ENCODE assay signal across 1 cellular context in the genomic region with DNA sequence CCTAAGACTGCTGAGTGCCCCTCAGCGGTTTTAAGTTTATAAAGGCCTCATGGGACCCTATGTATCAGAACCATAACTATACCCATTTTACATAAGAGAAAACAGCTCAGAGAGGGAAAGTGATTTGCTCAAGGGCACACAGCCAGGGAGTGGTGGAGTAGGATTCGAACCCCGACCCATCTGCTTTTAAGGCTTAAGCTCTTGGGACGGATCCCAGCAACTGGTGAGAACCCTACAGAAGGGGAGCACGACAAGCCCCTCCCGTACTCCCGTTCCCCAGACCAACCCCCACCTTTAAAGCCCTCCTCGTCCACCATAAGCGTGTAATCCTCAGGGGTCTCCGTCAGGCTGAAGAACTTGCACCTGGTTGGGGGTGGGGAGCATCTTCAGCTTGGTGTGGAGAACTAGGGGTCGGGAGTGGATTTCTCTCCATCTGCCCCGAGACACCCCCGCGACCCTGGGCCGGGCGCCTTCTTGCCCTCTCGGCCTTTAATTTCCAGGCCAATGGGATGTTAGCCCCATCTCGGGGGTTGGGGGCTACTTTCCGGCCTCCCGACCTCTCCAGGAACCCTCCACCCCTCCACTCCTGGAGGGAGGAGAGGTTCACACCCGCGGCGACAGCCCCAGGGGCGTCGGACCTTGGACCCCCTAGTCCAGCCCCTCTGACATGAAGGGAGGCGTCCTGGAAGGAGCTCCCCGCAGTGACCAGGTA.
A peak's percentile ranks its signal among the peaks of the same experiment; 100 is the strongest.
TF ChIP-seq lines count a peak whose summit lies in the region.

No MANE protein-coding gene starts in this region.

TF ChIP-seq in liver, 16 proteins besides CTCF, POLR2A, EP300 and RAD21 (continued from another document):
- TF ChIP-seq, protein P1, sequence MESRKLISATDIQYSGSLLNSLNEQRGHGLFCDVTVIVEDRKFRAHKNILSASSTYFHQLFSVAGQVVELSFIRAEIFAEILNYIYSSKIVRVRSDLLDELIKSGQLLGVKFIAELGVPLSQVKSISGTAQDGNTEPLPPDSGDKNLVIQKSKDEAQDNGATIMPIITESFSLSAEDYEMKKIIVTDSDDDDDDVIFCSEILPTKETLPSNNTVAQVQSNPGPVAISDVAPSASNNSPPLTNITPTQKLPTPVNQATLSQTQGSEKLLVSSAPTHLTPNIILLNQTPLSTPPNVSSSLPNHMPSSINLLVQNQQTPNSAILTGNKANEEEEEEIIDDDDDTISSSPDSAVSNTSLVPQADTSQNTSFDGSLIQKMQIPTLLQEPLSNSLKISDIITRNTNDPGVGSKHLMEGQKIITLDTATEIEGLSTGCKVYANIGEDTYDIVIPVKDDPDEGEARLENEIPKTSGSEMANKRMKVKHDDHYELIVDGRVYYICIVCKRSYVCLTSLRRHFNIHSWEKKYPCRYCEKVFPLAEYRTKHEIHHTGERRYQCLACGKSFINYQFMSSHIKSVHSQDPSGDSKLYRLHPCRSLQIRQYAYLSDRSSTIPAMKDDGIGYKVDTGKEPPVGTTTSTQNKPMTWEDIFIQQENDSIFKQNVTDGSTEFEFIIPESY (IDR thresholded peaks at IDR 0.05): no peak
- TF ChIP-seq, protein P2, sequence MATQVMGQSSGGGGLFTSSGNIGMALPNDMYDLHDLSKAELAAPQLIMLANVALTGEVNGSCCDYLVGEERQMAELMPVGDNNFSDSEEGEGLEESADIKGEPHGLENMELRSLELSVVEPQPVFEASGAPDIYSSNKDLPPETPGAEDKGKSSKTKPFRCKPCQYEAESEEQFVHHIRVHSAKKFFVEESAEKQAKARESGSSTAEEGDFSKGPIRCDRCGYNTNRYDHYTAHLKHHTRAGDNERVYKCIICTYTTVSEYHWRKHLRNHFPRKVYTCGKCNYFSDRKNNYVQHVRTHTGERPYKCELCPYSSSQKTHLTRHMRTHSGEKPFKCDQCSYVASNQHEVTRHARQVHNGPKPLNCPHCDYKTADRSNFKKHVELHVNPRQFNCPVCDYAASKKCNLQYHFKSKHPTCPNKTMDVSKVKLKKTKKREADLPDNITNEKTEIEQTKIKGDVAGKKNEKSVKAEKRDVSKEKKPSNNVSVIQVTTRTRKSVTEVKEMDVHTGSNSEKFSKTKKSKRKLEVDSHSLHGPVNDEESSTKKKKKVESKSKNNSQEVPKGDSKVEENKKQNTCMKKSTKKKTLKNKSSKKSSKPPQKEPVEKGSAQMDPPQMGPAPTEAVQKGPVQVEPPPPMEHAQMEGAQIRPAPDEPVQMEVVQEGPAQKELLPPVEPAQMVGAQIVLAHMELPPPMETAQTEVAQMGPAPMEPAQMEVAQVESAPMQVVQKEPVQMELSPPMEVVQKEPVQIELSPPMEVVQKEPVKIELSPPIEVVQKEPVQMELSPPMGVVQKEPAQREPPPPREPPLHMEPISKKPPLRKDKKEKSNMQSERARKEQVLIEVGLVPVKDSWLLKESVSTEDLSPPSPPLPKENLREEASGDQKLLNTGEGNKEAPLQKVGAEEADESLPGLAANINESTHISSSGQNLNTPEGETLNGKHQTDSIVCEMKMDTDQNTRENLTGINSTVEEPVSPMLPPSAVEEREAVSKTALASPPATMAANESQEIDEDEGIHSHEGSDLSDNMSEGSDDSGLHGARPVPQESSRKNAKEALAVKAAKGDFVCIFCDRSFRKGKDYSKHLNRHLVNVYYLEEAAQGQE (IDR thresholded peaks at IDR 0.05): no peak
- TF ChIP-seq NR2F2 (IDR thresholded peaks at IDR 0.05): peak; percentile 11
TF ChIP-seq in liver: peak in this region for 2.
